ENCODE assay signal across 1 cellular context in the genomic region with DNA sequence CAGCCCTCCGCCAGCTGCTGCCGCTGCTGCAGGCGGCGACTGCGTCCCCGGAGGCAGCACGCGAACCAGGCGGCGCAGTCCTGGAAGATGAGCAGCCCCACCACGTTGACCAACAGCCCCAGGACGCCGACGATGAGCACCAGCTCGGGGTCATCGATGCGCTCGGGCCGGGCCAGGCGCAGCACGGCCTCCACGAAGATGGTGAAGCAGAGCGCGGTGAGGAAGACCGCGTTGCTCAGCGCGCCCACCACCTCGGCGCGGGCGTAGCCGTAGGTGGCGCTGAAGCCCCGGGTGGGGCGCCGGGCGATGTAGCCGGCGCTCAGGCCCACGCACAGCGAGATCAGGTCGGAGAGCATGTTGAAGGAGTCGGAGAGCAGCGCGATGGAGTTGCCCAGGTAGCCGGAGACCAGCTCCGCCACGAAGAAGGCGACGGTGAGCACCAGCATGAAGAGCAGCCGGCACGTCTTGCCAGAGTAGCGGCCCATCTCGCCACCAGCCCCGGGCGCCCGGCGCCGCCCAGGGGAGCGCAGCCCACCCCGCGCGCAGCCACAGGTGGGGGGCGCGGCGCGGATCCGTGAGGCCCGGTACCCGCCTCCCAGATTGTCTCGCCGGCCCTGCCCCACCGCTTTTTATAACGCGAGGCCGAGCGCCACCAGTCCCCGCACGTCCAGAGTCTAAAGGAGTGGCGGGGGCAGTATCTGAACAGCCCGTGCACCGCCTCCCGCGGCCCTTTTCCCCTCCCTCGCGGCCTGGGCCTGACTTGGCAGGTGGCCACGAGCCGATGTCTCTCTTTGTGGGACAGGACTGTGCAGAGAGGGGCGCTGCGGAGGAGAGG.
TF ChIP-seq lines count a peak whose summit lies in the region.

SLC30A10 (minus strand) TSS at position 602 of the 835 bp plus-strand sequence; CDS start at position 485, 117 bp downstream.

TF ChIP-seq in HepG2, 621 proteins besides CTCF, POLR2A, EP300 and RAD21 (continues in another document):
- TF ChIP-seq ZNF451 (CRISPR knock-in tag; IDR thresholded peaks at IDR 0.05) (no peak), MYPOP (CRISPR knock-in tag; IDR thresholded peaks at IDR 0.05) (peak; percentile 30; the same call in 1 of the 2 replicates), ZNF619 (CRISPR knock-in tag; IDR thresholded peaks at IDR 0.05) (no peak; the same call in 1 of the 2 replicates), MYC (CRISPR knock-in tag; IDR thresholded peaks at IDR 0.05; ENCODE audit: borderline replicate concordance) (peak; percentile 15), ZNF546 (CRISPR knock-in tag; conservative IDR thresholded peaks at IDR 0.05) (peak; percentile 73), HNF4A (CRISPR knock-in tag; IDR thresholded peaks at IDR 0.05) (peak; percentile 49; the same call in 1 of the 2 replicates), ELF3 (CRISPR knock-in tag; IDR thresholded peaks at IDR 0.05) (no peak), SMARCE1 (IDR thresholded peaks at IDR 0.05; ENCODE audit: borderline replicate concordance) (no peak), MAFF (IDR thresholded peaks at IDR 0.05; ENCODE audit: low read depth, low read length) (no peak), HMGXB3 (CRISPR knock-in tag; IDR thresholded peaks at IDR 0.05; ENCODE audit: borderline replicate concordance) (no peak), MTA1 (CRISPR knock-in tag; IDR thresholded peaks at IDR 0.05; ENCODE audit: borderline replicate concordance) (peak; percentile 2; the same call in 1 of the 2 replicates), ZNF513 (CRISPR knock-in tag; conservative IDR thresholded peaks at IDR 0.05) (no peak), CENPX (CRISPR knock-in tag; IDR thresholded peaks at IDR 0.05) (no peak), HNF1A (IDR thresholded peaks at IDR 0.05; ENCODE audit: low read depth) (no peak), HNF1A (CRISPR knock-in tag; IDR thresholded peaks at IDR 0.05; ENCODE audit: borderline replicate concordance) (no peak), ZNF543 (CRISPR knock-in tag; IDR thresholded peaks at IDR 0.05) (no peak), ZBTB1 (CRISPR knock-in tag; IDR thresholded peaks at IDR 0.05; ENCODE audit: borderline replicate concordance) (no peak), KDM5B (CRISPR knock-in tag; IDR thresholded peaks at IDR 0.05; ENCODE audit: borderline replicate concordance) (peak; percentile 81), ZBTB10 (CRISPR knock-in tag; IDR thresholded peaks at IDR 0.05; ENCODE audit: borderline replicate concordance) (no peak), ZBTB7B (CRISPR knock-in tag; IDR thresholded peaks at IDR 0.05) (no peak), HOXD1 (CRISPR knock-in tag; IDR thresholded peaks at IDR 0.05) (no peak), ZNF891 (CRISPR knock-in tag; IDR thresholded peaks at IDR 0.05) (no peak), PTBP1 (IDR thresholded peaks at IDR 0.05; ENCODE audit: low read depth, low read length, poor library complexity, severe bottlenecking) (no peak), KDM6A (CRISPR knock-in tag; IDR thresholded peaks at IDR 0.05; ENCODE audit: low read depth) (no peak), RXRA (CRISPR knock-in tag; IDR thresholded peaks at IDR 0.05) (no peak; the same call in 1 of the 2 replicates), ZNF383 (CRISPR knock-in tag; IDR thresholded peaks at IDR 0.05; ENCODE audit: borderline replicate concordance) (no peak), ZKSCAN1 (IDR thresholded peaks at IDR 0.05; ENCODE audit: low read length) (no peak)
- TF ChIP-seq, protein P1, sequence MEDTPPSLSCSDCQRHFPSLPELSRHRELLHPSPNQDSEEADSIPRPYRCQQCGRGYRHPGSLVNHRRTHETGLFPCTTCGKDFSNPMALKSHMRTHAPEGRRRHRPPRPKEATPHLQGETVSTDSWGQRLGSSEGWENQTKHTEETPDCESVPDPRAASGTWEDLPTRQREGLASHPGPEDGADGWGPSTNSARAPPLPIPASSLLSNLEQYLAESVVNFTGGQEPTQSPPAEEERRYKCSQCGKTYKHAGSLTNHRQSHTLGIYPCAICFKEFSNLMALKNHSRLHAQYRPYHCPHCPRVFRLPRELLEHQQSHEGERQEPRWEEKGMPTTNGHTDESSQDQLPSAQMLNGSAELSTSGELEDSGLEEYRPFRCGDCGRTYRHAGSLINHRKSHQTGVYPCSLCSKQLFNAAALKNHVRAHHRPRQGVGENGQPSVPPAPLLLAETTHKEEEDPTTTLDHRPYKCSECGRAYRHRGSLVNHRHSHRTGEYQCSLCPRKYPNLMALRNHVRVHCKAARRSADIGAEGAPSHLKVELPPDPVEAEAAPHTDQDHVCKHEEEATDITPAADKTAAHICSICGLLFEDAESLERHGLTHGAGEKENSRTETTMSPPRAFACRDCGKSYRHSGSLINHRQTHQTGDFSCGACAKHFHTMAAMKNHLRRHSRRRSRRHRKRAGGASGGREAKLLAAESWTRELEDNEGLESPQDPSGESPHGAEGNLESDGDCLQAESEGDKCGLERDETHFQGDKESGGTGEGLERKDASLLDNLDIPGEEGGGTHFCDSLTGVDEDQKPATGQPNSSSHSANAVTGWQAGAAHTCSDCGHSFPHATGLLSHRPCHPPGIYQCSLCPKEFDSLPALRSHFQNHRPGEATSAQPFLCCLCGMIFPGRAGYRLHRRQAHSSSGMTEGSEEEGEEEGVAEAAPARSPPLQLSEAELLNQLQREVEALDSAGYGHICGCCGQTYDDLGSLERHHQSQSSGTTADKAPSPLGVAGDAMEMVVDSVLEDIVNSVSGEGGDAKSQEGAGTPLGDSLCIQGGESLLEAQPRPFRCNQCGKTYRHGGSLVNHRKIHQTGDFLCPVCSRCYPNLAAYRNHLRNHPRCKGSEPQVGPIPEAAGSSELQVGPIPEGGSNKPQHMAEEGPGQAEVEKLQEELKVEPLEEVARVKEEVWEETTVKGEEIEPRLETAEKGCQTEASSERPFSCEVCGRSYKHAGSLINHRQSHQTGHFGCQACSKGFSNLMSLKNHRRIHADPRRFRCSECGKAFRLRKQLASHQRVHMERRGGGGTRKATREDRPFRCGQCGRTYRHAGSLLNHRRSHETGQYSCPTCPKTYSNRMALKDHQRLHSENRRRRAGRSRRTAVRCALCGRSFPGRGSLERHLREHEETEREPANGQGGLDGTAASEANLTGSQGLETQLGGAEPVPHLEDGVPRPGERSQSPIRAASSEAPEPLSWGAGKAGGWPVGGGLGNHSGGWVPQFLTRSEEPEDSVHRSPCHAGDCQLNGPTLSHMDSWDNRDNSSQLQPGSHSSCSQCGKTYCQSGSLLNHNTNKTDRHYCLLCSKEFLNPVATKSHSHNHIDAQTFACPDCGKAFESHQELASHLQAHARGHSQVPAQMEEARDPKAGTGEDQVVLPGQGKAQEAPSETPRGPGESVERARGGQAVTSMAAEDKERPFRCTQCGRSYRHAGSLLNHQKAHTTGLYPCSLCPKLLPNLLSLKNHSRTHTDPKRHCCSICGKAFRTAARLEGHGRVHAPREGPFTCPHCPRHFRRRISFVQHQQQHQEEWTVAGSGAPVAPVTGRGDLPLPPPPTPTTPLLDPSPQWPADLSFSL (CRISPR knock-in tag; IDR thresholded peaks at IDR 0.05): peak; percentile 41; the same call in 1 of the 2 replicates
- TF ChIP-seq, protein P2, sequence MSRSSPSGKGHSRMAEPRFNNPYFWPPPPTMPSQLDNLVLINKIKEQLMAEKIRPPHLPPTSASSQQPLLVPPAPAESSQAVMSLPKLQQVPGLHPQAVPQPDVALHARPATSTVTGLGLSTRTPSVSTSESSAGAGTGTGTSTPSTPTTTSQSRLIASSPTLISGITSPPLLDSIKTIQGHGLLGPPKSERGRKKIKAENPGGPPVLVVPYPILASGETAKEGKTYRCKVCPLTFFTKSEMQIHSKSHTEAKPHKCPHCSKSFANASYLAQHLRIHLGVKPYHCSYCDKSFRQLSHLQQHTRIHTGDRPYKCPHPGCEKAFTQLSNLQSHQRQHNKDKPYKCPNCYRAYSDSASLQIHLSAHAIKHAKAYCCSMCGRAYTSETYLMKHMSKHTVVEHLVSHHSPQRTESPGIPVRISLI (CRISPR knock-in tag; IDR thresholded peaks at IDR 0.05; ENCODE audit: borderline replicate concordance): no peak
